In genomic region chr12:104201238-104202001, GRCh38 we compare ENCODE assay signal across 8 cellular contexts. TPM values are rescaled to one million over a fixed set of nuclear protein-coding genes. Genes with fewer than 3 reads are reported as not detected.
DNase-seq lines count a peak whose midpoint lies in the region; ATAC-seq, FAIRE-seq and TF ChIP-seq lines count a peak whose summit lies in the region.

No MANE protein-coding gene starts in this region.

- H3K9me3 ChIP-seq in astrocyte (ENCODE audit: insufficient read depth, low read depth, low read length) = peaks cover 5% of the 10 kb centered on the region
- no peaks in the 10 kb centered on the region for H3K9me3 ChIP-seq in hepatocyte (ENCODE audit: low read depth)
- H3K9me3 ChIP-seq in spleen = peaks cover 0 to 13% (median 10%) of the 10 kb centered on the region in 8 donors

- no peaks in the 10 kb centered on the region for H3K27me3 Mint-ChIP-seq in astrocyte (ENCODE audit: low read depth, unreplicated experiment)

- TF ChIP-seq CTCF in astrocyte (IDR thresholded peaks at IDR 0.05; ENCODE audit: insufficient read depth, low read depth, low read length) (peak; percentile 93), hepatocyte (IDR thresholded peaks at IDR 0.05; ENCODE audit: poor library complexity) (peak; percentile 77), spleen (IDR thresholded peaks at IDR 0.05 in 8 of 11, conservative IDR thresholded peaks at IDR 0.05 in 3 of 11) (peak; percentile 75 to 91 (median 86))

- no peaks in the 10 kb centered on the region for H3K36me3 ChIP-seq in astrocyte (ENCODE audit: insufficient read depth, low read length)
- H3K36me3 ChIP-seq in hepatocyte (replicated peaks; ENCODE audit: insufficient read depth, low read depth) = no peaks in the 10 kb centered on the region
- H3K36me3 ChIP-seq in spleen = no peaks in the 10 kb centered on the region

- no peaks in the 10 kb centered on the region for H3K4me1 Mint-ChIP-seq in astrocyte (ENCODE audit: low read depth, unreplicated experiment)

- no peak overlapping the region for H3K4me3 Mint-ChIP-seq in astrocyte (ENCODE audit: unreplicated experiment)

- peaks cover 8% of the 10 kb centered on the region for H3K9me3 Mint-ChIP-seq in astrocyte (ENCODE audit: unreplicated experiment)

- 42% methylated on average over 3 of the region's 3 CpGs for WGBS in hepatocyte (ENCODE audit: low lambda C conversion rate, missing lambda C conversion rate)
- 35 to 59% (median 45%) methylated on average over 3 of the region's 3 CpGs for WGBS in spleen, 5 donors

- H3K4me1 ChIP-seq in astrocyte (ENCODE audit: insufficient read depth, low read length) (no peaks in the 10 kb centered on the region), hepatocyte (ENCODE audit: insufficient read depth) (no peaks in the 10 kb centered on the region), spleen (peaks cover 0 to 3% (median 0%) of the 10 kb centered on the region in 6 donors)

- intact Hi-C loops in spleen (cut with DNase I; ENCODE audit: low total_unique reads) = loop anchor here (2.0 to 10.0 kb wide), 4 partner anchors 157 to 1193 kb away; no protein-coding TSS in a partner anchor

- H3K9me2 ChIP-seq in hepatocyte (replicated peaks; ENCODE audit: insufficient read depth) = no peaks in the 10 kb centered on the region

- no peak overlapping the region for H3K9ac ChIP-seq in astrocyte (ENCODE audit: low read length)

- H2AFZ ChIP-seq in astrocyte (ENCODE audit: low read depth, low read length) (peak overlapping the region; percentile 57), hepatocyte (no peak overlapping the region)

- TF ChIP-seq POLR2A in spleen (IDR thresholded peaks at IDR 0.05) = no peak

- ATAC-seq in GM21786 (IDR thresholded peaks at IDR 0.05; ENCODE audit: unreplicated experiment) = no peak

- H3K36me3 Mint-ChIP-seq in astrocyte (ENCODE audit: low read depth, unreplicated experiment) = no peaks in the 10 kb centered on the region

- H3K4me3 ChIP-seq in astrocyte (ENCODE audit: insufficient read depth, low read depth, low read length) (no peak overlapping the region), hepatocyte (no peak overlapping the region), spleen (no peak overlapping the region)

- H4K20me1 ChIP-seq in astrocyte (ENCODE audit: insufficient read depth, low read length) (no peaks in the 10 kb centered on the region), hepatocyte (ENCODE audit: insufficient read depth, poor library complexity, severe bottlenecking) (no peaks in the 10 kb centered on the region)

- no peaks in the 10 kb centered on the region for H3K79me2 ChIP-seq in astrocyte (ENCODE audit: insufficient read depth, low read length)
- no peaks in the 10 kb centered on the region for H3K79me2 ChIP-seq in hepatocyte

- no peaks in the 10 kb centered on the region for H3K27me3 ChIP-seq in astrocyte (ENCODE audit: insufficient read depth, low read length)
- H3K27me3 ChIP-seq in hepatocyte = no peaks in the 10 kb centered on the region
- H3K27me3 ChIP-seq in spleen (replicated peaks in 1 of 7) = peaks cover 0 to 8% (median 0%) of the 10 kb centered on the region in 7 donors

- peak; percentile 59 for DNase-seq in NCI-H1092 treated with DMSO at 0.1 percent for 48 hours (lab: John Stamatoyannopoulos, UW)
- DNase-seq in NCI-H1092 (lab: John Stamatoyannopoulos, UW) = no peak
- peak; percentile 28 for DNase-seq in NCI-H1105 (lab: John Stamatoyannopoulos, UW)
- peak; percentile 62 for DNase-seq in SW480 (ENCODE audit: low spot score)
- no peak for DNase-seq in astrocyte (ENCODE audit: low read depth)
- DNase-seq in hepatocyte (ENCODE audit: low spot score) = peak; percentile 58
- DNase-seq in spleen = no peak

- H3K27ac ChIP-seq in astrocyte (ENCODE audit: low read depth, low read length) = no peak overlapping the region
- H3K27ac ChIP-seq in hepatocyte = no peak overlapping the region
- no peak overlapping the region for H3K27ac ChIP-seq in spleen

- H3K27ac Mint-ChIP-seq in astrocyte (ENCODE audit: unreplicated experiment) = no peak overlapping the region

- H3K4me2 ChIP-seq in astrocyte (ENCODE audit: low read length) (peak overlapping the region; percentile 10), hepatocyte (no peak overlapping the region)

- FAIRE-seq in astrocyte (lab: Jason Lieb, UNC) = peak; percentile 50

RNA-seq across cellular contexts. Expression of gene TXNRD1, which starts 14.2 kb away (rescaled TPM):
- total RNA-seq in astrocyte (133 and 176 TPM in 2 replicates), hepatocyte (103 and 113 TPM in 2 replicates), spleen (100 to 1,000 TPM in 1 of 7 donors, 10 to 100 TPM in 6; 45.8 to 107 (median 81.6) TPM)
- polyA plus RNA-seq in hepatocyte (40.4 and 49.8 TPM in 2 replicates), spleen (10 to 100 TPM; 13.7 to 36.7 (median 24.3) TPM)

Comparison
In these comparisons a context has a peak if more than half of its experiments do, and no peak if none do; other contexts are left out.
1. DNase-seq: peak in NCI-H1092 treated with DMSO at 0.1 percent for 48 hours (single experiment), NCI-H1105 (single experiment), SW480 (single experiment) and hepatocyte (single experiment); none in NCI-H1092 (single experiment), astrocyte (single experiment) and spleen (single experiment).
2. Peak in every context shown above with its lines, with median percentiles within 50 percentile points of each other: CTCF ChIP-seq.